Comparison of ENCODE assay signal across 24 cellular contexts in genomic region chr2:197949224-197949623, GRCh38.
"Had no signal": no experiment of that assay in that cellular context is flagged by ENCODE, and none has a peak within 500 bp of the region (broad histone marks: within the 10 kb centered on the region; RNA-seq: fewer than 3 reads in every experiment).

No MANE protein-coding gene starts in this region.

- FAIRE-seq: HTR-8/SVneo had no signal

- DNase-seq: KBM-7, MG63, NCI-H1092, NCI-H1436, NCI-H187, NCI-H2029, NCI-H2081 treated with DMSO at 0.1 percent for 48 hours, NCI-H2171, NCI-H226, NCI-H446, NCI-H510A, NCI-H524 treated with DMSO at 0.1 percent for 48 hours, NCI-H69, NCI-H774, PC-3, SHP77, SK-N-SH, SW 1271, T-cell had no signal

- H3K4me1 Mint-ChIP-seq: IgD-negative memory B cell had no signal

- H3K4me3 Mint-ChIP-seq: IgD-negative memory B cell, T-cell had no signal

- H3K36me3 Mint-ChIP-seq: IgD-negative memory B cell, T-cell had no signal

- H3K9ac ChIP-seq: SK-N-SH had no signal

- H3K27ac ChIP-seq: HL-60, RWPE1 had no signal

- H3K4me2 ChIP-seq: SK-N-SH had no signal

- H3K27me3 ChIP-seq: MG63 had no signal

- H3K4me3 ChIP-seq: MG63 had no signal

- H3K36me3 ChIP-seq: MG63 had no signal

- ATAC-seq: Panc1, PC-3, T-cell had no signal

- H3K27me3 Mint-ChIP-seq: T-cell had no signal

- H3K9me3 ChIP-seq: MG63, SK-N-SH had no signal

- H3K27ac Mint-ChIP-seq: IgD-negative memory B cell, T-cell had no signal
